10 cellular contexts compared by ENCODE assay signal in genomic region chr7:47513741-47514241, GRCh38.
DNase-seq lines count a peak whose midpoint lies in the region; ATAC-seq and TF ChIP-seq lines count a peak whose summit lies in the region.
"Had no signal": no experiment of that assay in that cellular context is flagged by ENCODE, and none has a peak within 500 bp of the region (broad histone marks: within the 10 kb centered on the region; RNA-seq: fewer than 3 reads in every experiment).

No MANE protein-coding gene starts in this region.

- DNase-seq in Ammon's horn (ENCODE audit: low spot score): peak; percentile 47
- peak; percentile 96 for DNase-seq in RPMI7951 (ENCODE audit: low read depth)
- no peak for DNase-seq in foreskin keratinocyte
- DNase-seq in posterior vena cava (ENCODE audit: low spot score): peak; percentile 65
- no peak for DNase-seq in NCI-H1417 (lab: John Stamatoyannopoulos, UW)
- DNase-seq in NCI-H2171 (lab: John Stamatoyannopoulos, UW): no peak
- DNase-seq in G401 (ENCODE audit: low spot score): no peak
- DNase-seq: activated gamma-delta T cell treated with Interleukin-2 at 50 U/mL for 16 hours, nephron progenitor cell had no signal

- H3K27ac ChIP-seq in foreskin keratinocyte: no peak overlapping the region

- TF ChIP-seq CTCF in foreskin keratinocyte (conservative IDR thresholded peaks at IDR 0.05): no peak

- peaks cover 8% of the 10 kb centered on the region for H3K4me1 ChIP-seq in foreskin keratinocyte

- H3K27me3 ChIP-seq in foreskin keratinocyte: no peaks in the 10 kb centered on the region

- peak; percentile 46 for ATAC-seq in foreskin keratinocyte
- ATAC-seq in HG02884 (IDR thresholded peaks at IDR 0.05; ENCODE audit: unreplicated experiment): no peak

- in situ Hi-C loops in G401 (cut with HindIII; ENCODE audit: low sequenced_read_pairs): no loop called here

- intact Hi-C loops in posterior vena cava (cut with DNase I): loop anchor here in 1 of 2 donors (1.0 kb wide), 1 partner anchor 22 kb away; no protein-coding TSS in a partner anchor

Comparison
In these comparisons a context has a peak if more than half of its experiments do, and no peak if none do; other contexts are left out.
1. DNase-seq: peak in Ammon's horn (single experiment), RPMI7951 (single experiment) and posterior vena cava (single experiment); none in foreskin keratinocyte (0 of 2), NCI-H1417 (0 of 3), NCI-H2171 (single experiment) and G401 (single experiment).